In the genomic region with DNA sequence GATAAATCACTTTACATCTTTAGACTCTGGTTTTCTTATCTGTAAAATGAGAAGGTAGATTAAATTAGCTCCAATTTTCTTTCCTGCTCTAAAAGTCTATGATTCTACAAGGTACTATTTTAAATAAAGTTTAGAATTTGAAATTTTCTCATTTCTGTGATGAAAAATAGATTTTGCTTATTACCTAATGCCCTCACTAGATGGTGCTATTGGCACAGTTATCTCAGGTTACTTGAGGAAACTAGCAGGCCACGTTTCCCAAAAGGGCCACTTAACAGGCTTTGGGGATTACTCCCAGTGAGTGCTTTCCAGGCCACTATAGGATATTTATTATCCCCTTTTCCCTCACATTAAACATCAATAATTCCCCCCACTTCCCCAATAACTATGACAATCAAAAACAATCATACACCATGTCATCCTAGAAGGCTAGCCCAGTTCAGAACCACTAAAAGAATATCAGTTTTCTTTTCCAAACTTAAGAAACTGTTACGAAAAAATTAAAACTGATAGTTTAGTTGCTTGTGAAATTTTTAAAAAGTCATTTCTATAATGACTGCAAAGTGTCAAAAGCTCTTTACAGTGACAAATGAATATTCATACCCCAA, we compare ENCODE assay signal across 1 cellular context.
TF ChIP-seq lines count a peak whose summit lies in the region.

No MANE protein-coding gene starts in this region.

TF ChIP-seq in K562, 482 proteins besides CTCF, POLR2A, EP300 and RAD21 (continued from another document):
- TF ChIP-seq, protein P1, sequence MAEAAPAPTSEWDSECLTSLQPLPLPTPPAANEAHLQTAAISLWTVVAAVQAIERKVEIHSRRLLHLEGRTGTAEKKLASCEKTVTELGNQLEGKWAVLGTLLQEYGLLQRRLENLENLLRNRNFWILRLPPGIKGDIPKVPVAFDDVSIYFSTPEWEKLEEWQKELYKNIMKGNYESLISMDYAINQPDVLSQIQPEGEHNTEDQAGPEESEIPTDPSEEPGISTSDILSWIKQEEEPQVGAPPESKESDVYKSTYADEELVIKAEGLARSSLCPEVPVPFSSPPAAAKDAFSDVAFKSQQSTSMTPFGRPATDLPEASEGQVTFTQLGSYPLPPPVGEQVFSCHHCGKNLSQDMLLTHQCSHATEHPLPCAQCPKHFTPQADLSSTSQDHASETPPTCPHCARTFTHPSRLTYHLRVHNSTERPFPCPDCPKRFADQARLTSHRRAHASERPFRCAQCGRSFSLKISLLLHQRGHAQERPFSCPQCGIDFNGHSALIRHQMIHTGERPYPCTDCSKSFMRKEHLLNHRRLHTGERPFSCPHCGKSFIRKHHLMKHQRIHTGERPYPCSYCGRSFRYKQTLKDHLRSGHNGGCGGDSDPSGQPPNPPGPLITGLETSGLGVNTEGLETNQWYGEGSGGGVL (CRISPR knock-in tag; IDR thresholded peaks at IDR 0.05): no peak
- 0 out of 2 replicates have a peak, but pooled peaks have one; percentile 26 for TF ChIP-seq CC2D1A (IDR thresholded peaks at IDR 0.05)
- TF ChIP-seq, protein P2, sequence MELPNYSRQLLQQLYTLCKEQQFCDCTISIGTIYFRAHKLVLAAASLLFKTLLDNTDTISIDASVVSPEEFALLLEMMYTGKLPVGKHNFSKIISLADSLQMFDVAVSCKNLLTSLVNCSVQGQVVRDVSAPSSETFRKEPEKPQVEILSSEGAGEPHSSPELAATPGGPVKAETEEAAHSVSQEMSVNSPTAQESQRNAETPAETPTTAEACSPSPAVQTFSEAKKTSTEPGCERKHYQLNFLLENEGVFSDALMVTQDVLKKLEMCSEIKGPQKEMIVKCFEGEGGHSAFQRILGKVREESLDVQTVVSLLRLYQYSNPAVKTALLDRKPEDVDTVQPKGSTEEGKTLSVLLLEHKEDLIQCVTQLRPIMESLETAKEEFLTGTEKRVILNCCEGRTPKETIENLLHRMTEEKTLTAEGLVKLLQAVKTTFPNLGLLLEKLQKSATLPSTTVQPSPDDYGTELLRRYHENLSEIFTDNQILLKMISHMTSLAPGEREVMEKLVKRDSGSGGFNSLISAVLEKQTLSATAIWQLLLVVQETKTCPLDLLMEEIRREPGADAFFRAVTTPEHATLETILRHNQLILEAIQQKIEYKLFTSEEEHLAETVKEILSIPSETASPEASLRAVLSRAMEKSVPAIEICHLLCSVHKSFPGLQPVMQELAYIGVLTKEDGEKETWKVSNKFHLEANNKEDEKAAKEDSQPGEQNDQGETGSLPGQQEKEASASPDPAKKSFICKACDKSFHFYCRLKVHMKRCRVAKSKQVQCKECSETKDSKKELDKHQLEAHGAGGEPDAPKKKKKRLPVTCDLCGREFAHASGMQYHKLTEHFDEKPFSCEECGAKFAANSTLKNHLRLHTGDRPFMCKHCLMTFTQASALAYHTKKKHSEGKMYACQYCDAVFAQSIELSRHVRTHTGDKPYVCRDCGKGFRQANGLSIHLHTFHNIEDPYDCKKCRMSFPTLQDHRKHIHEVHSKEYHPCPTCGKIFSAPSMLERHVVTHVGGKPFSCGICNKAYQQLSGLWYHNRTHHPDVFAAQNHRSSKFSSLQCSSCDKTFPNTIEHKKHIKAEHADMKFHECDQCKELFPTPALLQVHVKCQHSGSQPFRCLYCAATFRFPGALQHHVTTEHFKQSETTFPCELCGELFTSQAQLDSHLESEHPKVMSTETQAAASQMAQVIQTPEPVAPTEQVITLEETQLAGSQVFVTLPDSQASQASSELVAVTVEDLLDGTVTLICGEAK (IDR thresholded peaks at IDR 0.05): peak; percentile 89
- TF ChIP-seq, protein P2 (CRISPR knock-in tag; IDR thresholded peaks at IDR 0.05): no peak; the same call in 1 of the 2 replicates
- TF ChIP-seq SMC3 (conservative IDR thresholded peaks at IDR 0.05; ENCODE audit: insufficient read depth, low read depth, low read length): peak; percentile 61
- TF ChIP-seq RBM39 (optimal IDR thresholded peaks at IDR 0.05; ENCODE audit: low read depth, low read length): no peak
- TF ChIP-seq MTA3 (IDR thresholded peaks at IDR 0.05; ENCODE audit: borderline replicate concordance): no peak
- TF ChIP-seq ARID2 (IDR thresholded peaks at IDR 0.05): 0 out of 2 replicates have a peak, but pooled peaks have one; percentile 67
